In the genomic region with DNA sequence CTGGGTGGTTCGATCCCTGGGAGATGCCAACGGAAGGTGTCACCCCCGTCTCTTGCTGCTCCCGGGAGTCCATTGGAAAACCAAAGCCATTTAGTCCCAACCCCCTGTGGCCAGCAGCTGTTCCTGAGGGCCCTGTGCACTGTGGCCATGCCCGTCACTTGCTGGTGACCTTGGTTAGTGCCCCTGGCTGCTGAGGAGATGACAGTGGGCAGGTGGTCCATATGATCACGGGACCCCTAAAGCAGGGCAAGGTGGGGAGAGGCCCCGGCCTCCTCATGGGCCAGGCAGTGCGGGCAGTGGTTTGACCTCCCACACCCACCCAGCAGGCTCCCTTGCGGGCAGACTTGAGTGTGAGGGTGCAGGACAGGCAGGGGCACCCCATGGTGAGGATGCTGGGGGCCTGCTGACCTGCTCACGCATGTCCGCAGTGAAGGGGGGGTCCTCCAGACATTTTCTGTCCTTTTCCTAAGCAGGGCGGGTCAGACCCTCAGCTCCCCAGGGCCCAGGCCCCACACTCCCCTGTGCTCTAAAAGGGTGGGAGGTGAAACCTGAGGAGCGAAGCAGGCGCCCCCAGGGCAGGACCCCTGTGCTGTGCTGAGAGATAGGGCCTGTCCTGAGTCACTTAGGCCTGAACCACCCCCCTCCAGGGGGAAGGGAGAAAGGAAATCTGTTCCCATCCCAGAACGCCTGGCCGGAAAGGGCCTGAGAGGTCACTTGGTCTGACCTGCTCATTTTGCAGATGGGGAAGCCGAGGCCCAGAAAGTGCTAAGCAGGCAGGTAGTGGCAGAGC, we compare ENCODE assay signal across 11 cellular contexts. TPM values are rescaled to one million over a fixed set of nuclear protein-coding genes. Genes with fewer than 3 reads are reported as not detected.
DNase-seq lines count a peak whose midpoint lies in the region; FAIRE-seq and TF ChIP-seq lines count a peak whose summit lies in the region.
"Had no signal": no experiment of that assay in that cellular context is flagged by ENCODE, and none has a peak within 500 bp of the region (broad histone marks: within the 10 kb centered on the region; RNA-seq: fewer than 3 reads in every experiment).

No MANE protein-coding gene starts in this region.

- peak overlapping the region; percentile 89 to 99 (median 94) for H3K27ac Mint-ChIP-seq in brain

- H3K9me3 Mint-ChIP-seq in brain: no peaks in the 10 kb centered on the region
- H3K9me3 Mint-ChIP-seq: activated T-cell treated with anti-CD3 and anti-CD28 coated beads, Interleukin-2, amount 50 U/mL, for 4 hours; naive B cell had no signal

- H3K4me3 Mint-ChIP-seq in brain: peak overlapping the region in 1 of 5 experiments; percentile 78
- H3K4me3 Mint-ChIP-seq: activated T-cell treated with anti-CD3 and anti-CD28 coated beads, Interleukin-2, amount 50 U/mL, for 4 hours had no signal

- no peak for FAIRE-seq in D721Med (lab: Jason Lieb, UNC)

- peaks cover 30 to 42% of the 10 kb centered on the region in 2 donors for H3K36me3 ChIP-seq in mucosa of rectum (ENCODE audit: control insufficient read depth in 2 of 2, insufficient read depth in 2 of 2, low read length in 2 of 2)

- DNase-seq in HL-60 (ENCODE audit: low read depth in 1 of 2, low spot score in 1 of 2) (no peak), substantia nigra (lab: John Stamatoyannopoulos, UW) (no peak), D721Med (ENCODE audit: insufficient read length, low spot score) (no peak), NCI-H82 (lab: John Stamatoyannopoulos, UW) (no peak)
- no peak for DNase-seq in NK-92 treated with Interleukin-12 subunit alpha and Interleukin-12 subunit beta, amount 100 ng/mL, for 24 hours (lab: John Stamatoyannopoulos, UW)
- no peak for DNase-seq in stimulated activated CD4-positive, alpha-beta T cell treated with anti-CD3 and anti-CD28 coated beads, Interleukin-4, amount 100 ng/mL, for 1 hour
- DNase-seq: activated T-cell treated with anti-CD3 and anti-CD28 coated beads, Interleukin-2, amount 50 U/mL, for 4 hours; naive B cell; NCI-H345 had no signal

- H3K36me3 Mint-ChIP-seq in brain: peaks cover 17% of the 10 kb centered on the region
- H3K36me3 Mint-ChIP-seq: naive B cell had no signal

- peaks cover 61% of the 10 kb centered on the region for H3K4me1 Mint-ChIP-seq in brain

- peak overlapping the region; percentile 72 to 80 for H3K9ac ChIP-seq in mucosa of rectum (ENCODE audit: low read depth in 1 of 2, low read length in 2 of 2)

- TF ChIP-seq CTCF in HL-60 (IDR thresholded peaks at IDR 0.05; ENCODE audit: insufficient read depth, low read length) (no peak), brain (conservative IDR thresholded peaks at IDR 0.05) (no peak), D721Med (IDR thresholded peaks at IDR 0.05; ENCODE audit: insufficient read depth, missing control alignments) (no peak)

- peaks cover 92 to 96% of the 10 kb centered on the region in 2 donors for H3K4me1 ChIP-seq in mucosa of rectum (ENCODE audit: control insufficient read depth in 2 of 2, insufficient read depth in 2 of 2, low read length in 2 of 2)

- H3K9me3 ChIP-seq in mucosa of rectum (ENCODE audit: control insufficient read depth in 2 of 2, low read length in 2 of 2): no peaks in the 10 kb centered on the region

- H3K27me3 ChIP-seq in HL-60 (ENCODE audit: insufficient read depth, poor library complexity, severe bottlenecking) (no peaks in the 10 kb centered on the region), mucosa of rectum (ENCODE audit: control insufficient read depth in 2 of 2, insufficient read depth in 2 of 2, low read length in 2 of 2) (no peaks in the 10 kb centered on the region)

- H3K4me3 ChIP-seq in HL-60 (replicated peaks; ENCODE audit: insufficient read depth, low read length) (no peak overlapping the region), mucosa of rectum (ENCODE audit: low read length in 2 of 2) (peak overlapping the region; percentile 52 to 60)

- H3K27ac ChIP-seq in HL-60 (replicated peaks): peak overlapping the region; percentile 22
- peak overlapping the region; percentile 91 to 95 for H3K27ac ChIP-seq in mucosa of rectum (ENCODE audit: low read depth in 2 of 2, low read length in 2 of 2)
- peak overlapping the region; percentile 42 for H3K27ac ChIP-seq in substantia nigra (ENCODE audit: low read depth, low read length, poor library complexity, severe bottlenecking)

- H3K27me3 Mint-ChIP-seq in brain: no peaks in the 10 kb centered on the region
- H3K27me3 Mint-ChIP-seq: naive B cell had no signal

RNA-seq across cellular contexts. Expression of a gene that starts 6.8 kb away (rescaled TPM):
- 519 TPM for polyA plus RNA-seq in brain (ENCODE audit: insufficient read depth, low read depth, low replicate concordance)

RNA-seq across cellular contexts. Expression of a gene that starts 53.5 kb away (rescaled TPM):
- polyA plus RNA-seq in brain (ENCODE audit: insufficient read depth, low read depth, low replicate concordance): 0.08 TPM

Comparison
In these comparisons a context has a peak if more than half of its experiments do, and no peak if none do; other contexts are left out.
1. H3K27ac ChIP-seq: peak in every context shown above with its lines; median percentile 93 in mucosa of rectum; 42 in substantia nigra; 22 in HL-60.